In the genomic region with DNA sequence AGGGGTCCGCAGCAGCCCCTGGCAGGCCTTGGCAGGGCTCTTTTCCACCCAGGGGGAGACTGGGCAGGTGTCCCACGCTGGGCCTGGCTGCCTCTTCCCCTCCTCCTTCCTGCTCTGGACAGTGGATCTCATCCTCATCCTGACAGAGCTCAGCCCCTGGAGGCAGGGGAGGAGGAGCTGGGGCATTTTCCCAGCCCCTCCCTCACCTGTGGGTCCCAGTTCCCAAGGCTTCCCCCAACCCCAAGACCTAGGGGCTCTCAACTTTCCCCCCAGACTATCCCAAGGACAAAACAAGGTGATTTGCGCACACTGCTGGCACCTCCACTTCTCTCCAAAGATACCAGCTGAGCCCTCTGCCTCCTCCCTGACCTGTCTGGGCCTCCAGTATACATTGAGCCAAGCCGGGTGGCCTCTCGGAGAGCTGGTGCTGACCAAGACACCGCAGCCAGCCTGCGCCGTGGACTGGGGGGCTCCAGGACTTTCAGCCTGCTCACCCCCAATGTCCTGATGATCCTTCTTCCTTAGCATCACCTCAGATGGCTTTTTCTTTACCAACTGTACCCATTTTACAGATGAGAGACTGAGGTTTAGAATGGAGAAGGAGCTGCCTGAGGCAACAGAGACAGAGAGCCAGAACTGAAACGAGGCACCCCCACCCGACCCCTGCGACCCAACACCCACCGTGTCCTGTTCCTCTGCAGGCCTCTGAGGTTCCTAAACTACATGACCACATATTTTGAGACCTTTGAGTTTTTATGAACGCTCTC, we compare ENCODE assay signal across 23 cellular contexts.
DNase-seq lines count a peak whose midpoint lies in the region; ATAC-seq and TF ChIP-seq lines count a peak whose summit lies in the region.
"Had no signal": no experiment of that assay in that cellular context is flagged by ENCODE, and none has a peak within 500 bp of the region (broad histone marks: within the 10 kb centered on the region; RNA-seq: fewer than 3 reads in every experiment).

No MANE protein-coding gene starts in this region.

- TF ChIP-seq CTCF in VCaP (conservative IDR thresholded peaks at IDR 0.05) (no peak), upper lobe of right lung (IDR thresholded peaks at IDR 0.05) (no peak)

- intact Hi-C loops in activated naive CD4-positive, alpha-beta T cell treated with anti-CD3 and anti-CD28 coated beads for 36 hours (cut with micrococcal nuclease) = loop anchor here (5.0 to 10.0 kb wide), 4 partner anchors 126 to 384 kb away; partner anchors contain the start of gene BARX1
- intact Hi-C loops in upper lobe of right lung (cut with DNase I) = loop anchor here (10.0 kb wide), 1 partner anchor 126 kb away; the partner anchor contains the start of gene BARX1

- H3K4me1 Mint-ChIP-seq in activated naive CD4-positive, alpha-beta T cell treated with anti-CD3 and anti-CD28 coated beads, Interleukin-2, amount 50 U/mL, for 24 hours = peaks cover 10% of the 10 kb centered on the region
- H3K4me1 Mint-ChIP-seq in activated naive CD4-positive, alpha-beta T cell treated with anti-CD3 and anti-CD28 coated beads for 36 hours (ENCODE audit: low read depth) = peaks cover 8% of the 10 kb centered on the region

- H3K36me3 Mint-ChIP-seq in activated naive CD4-positive, alpha-beta T cell treated with anti-CD3 and anti-CD28 coated beads, Interleukin-2, amount 50 U/mL, for 24 hours = peaks cover 1% of the 10 kb centered on the region
- no peaks in the 10 kb centered on the region for H3K36me3 Mint-ChIP-seq in activated naive CD4-positive, alpha-beta T cell treated with anti-CD3 and anti-CD28 coated beads for 36 hours (ENCODE audit: low read depth)

- H3K4me3 Mint-ChIP-seq in activated naive CD4-positive, alpha-beta T cell treated with anti-CD3 and anti-CD28 coated beads, Interleukin-2, amount 50 U/mL, for 24 hours = no peak overlapping the region
- no peak overlapping the region for H3K4me3 Mint-ChIP-seq in activated naive CD4-positive, alpha-beta T cell treated with anti-CD3 and anti-CD28 coated beads for 36 hours
- H3K4me3 Mint-ChIP-seq: T-helper 2 cell treated with Interferon-gamma antibody and Interleukin-4, amounts not matched to agents 5 μg/mL and 100 μg/mL, for 36 hours had no signal

- H3K9me3 Mint-ChIP-seq in activated naive CD4-positive, alpha-beta T cell treated with anti-CD3 and anti-CD28 coated beads, Interleukin-2, amount 50 U/mL, for 24 hours = peaks cover 15% of the 10 kb centered on the region
- peaks cover 4% of the 10 kb centered on the region for H3K9me3 Mint-ChIP-seq in activated naive CD4-positive, alpha-beta T cell treated with anti-CD3 and anti-CD28 coated beads for 36 hours
- H3K9me3 Mint-ChIP-seq: HFFc6 had no signal

- H3K4me1 ChIP-seq in upper lobe of right lung (no peaks in the 10 kb centered on the region), HAP-1 (no peaks in the 10 kb centered on the region)
- H3K4me1 ChIP-seq: BLaER1 had no signal

- DNase-seq in activated naive CD4-positive, alpha-beta T cell treated with anti-CD3 and anti-CD28 coated beads for 36 hours = no peak
- DNase-seq in left lobe of liver (ENCODE audit: low spot score) = peak; percentile 33
- DNase-seq in upper lobe of right lung = peak; percentile 54
- DNase-seq in HAP-1 (ENCODE audit: low spot score in 2 of 2) = no peak
- DNase-seq in KG1 (lab: John Stamatoyannopoulos, UW) = no peak
- DNase-seq: activated CD4-positive, alpha-beta T cell treated with anti-CD3 and anti-CD28 coated beads, Interleukin-2, amount 50 U/mL, for 48 hours; activated naive CD4-positive, alpha-beta T cell treated with anti-CD3 and anti-CD28 coated beads, Interleukin-2, amount 50 U/mL, for 16 hours; DMS79; effector memory CD4-positive, alpha-beta T cell; foreskin melanocyte; HFFc6; left colon; NCI-H1092 treated with DMSO at 0.1 percent for 48 hours; NCI-H187; stimulated activated naive CD8-positive, alpha-beta T cell treated with anti-CD3 and anti-CD28 coated beads, Interleukin-15, Interleukin-2, amounts not matched to agents 100 U/mL and 50 U/mL, for 24 hours; tibial artery had no signal

- no peak for ATAC-seq in left lobe of liver
- no peak for ATAC-seq in upper lobe of right lung
- ATAC-seq in HG02678 (IDR thresholded peaks at IDR 0.05; ENCODE audit: unreplicated experiment) = no peak

- H3K4me3 ChIP-seq in upper lobe of right lung (no peak overlapping the region), HAP-1 (no peak overlapping the region)
- H3K4me3 ChIP-seq: BLaER1 had no signal

- H3K9me3 ChIP-seq in upper lobe of right lung (no peaks in the 10 kb centered on the region), HAP-1 (no peaks in the 10 kb centered on the region)

- peaks cover 22% of the 10 kb centered on the region for H3K27me3 ChIP-seq in upper lobe of right lung
- no peaks in the 10 kb centered on the region for H3K27me3 ChIP-seq in HAP-1 (ENCODE audit: low read depth)
- H3K27me3 ChIP-seq: BLaER1 had no signal

- H3K27ac ChIP-seq in VCaP (peak overlapping the region; percentile 76), upper lobe of right lung (no peak overlapping the region)
- H3K27ac ChIP-seq: BLaER1, psoas muscle, tibial artery had no signal

- CTCF ChIA-PET in activated naive CD4-positive, alpha-beta T cell treated with anti-CD3 and anti-CD28 coated beads for 36 hours (lab: Charles Lee) = interaction anchor here (1.5 kb wide), 1 partner anchor 134 kb away, joined by 8 read pairs; no protein-coding TSS in a partner anchor

- peak overlapping the region; percentile 43 for H3K27ac Mint-ChIP-seq in activated naive CD4-positive, alpha-beta T cell treated with anti-CD3 and anti-CD28 coated beads, Interleukin-2, amount 50 U/mL, for 24 hours
- H3K27ac Mint-ChIP-seq in activated naive CD4-positive, alpha-beta T cell treated with anti-CD3 and anti-CD28 coated beads for 36 hours = no peak overlapping the region
- H3K27ac Mint-ChIP-seq: HFFc6; T-helper 2 cell treated with Interferon-gamma antibody and Interleukin-4, amounts not matched to agents 5 μg/mL and 100 μg/mL, for 36 hours; WTC11 had no signal

- peaks cover 24% of the 10 kb centered on the region for H3K27me3 Mint-ChIP-seq in activated naive CD4-positive, alpha-beta T cell treated with anti-CD3 and anti-CD28 coated beads, Interleukin-2, amount 50 U/mL, for 24 hours
- peaks cover 39% of the 10 kb centered on the region for H3K27me3 Mint-ChIP-seq in activated naive CD4-positive, alpha-beta T cell treated with anti-CD3 and anti-CD28 coated beads for 36 hours (ENCODE audit: low read depth)

- in situ Hi-C loops in HAP-1 (cut with MboI; ENCODE audit: low sequenced_read_pairs) = loop anchor here (10.0 kb wide), 1 partner anchor 136 kb away; no protein-coding TSS in a partner anchor

- no peaks in the 10 kb centered on the region for H3K36me3 ChIP-seq in upper lobe of right lung
- H3K36me3 ChIP-seq in HAP-1 (replicated peaks) = no peaks in the 10 kb centered on the region
- H3K36me3 ChIP-seq: BLaER1, tibial artery had no signal

Comparison
In these comparisons a context has a peak if more than half of its experiments do, and no peak if none do; other contexts are left out.
1. DNase-seq: peak in left lobe of liver (single experiment) and upper lobe of right lung (single experiment); none in activated naive CD4-positive, alpha-beta T cell treated with anti-CD3 and anti-CD28 coated beads for 36 hours (single experiment), HAP-1 (0 of 2) and KG1 (single experiment).